ENCODE assay signal across 13 cellular contexts in genomic region chr11:11296434-11296833, GRCh38.
"Had no signal": no experiment of that assay in that cellular context is flagged by ENCODE, and none has a peak within 500 bp of the region (broad histone marks: within the 10 kb centered on the region; RNA-seq: fewer than 3 reads in every experiment).

No MANE protein-coding gene starts in this region.

- ATAC-seq: activated CD4-positive, CD25-positive, alpha-beta regulatory T cell treated with anti-CD3 and anti-CD28 coated beads, Interleukin-2, amount 50 U/mL, for 24 hours had no signal

- DNase-seq: activated effector memory CD4-positive, alpha-beta T cell treated with Interleukin-2 at 50 U/mL for 16 hours; activated T-cell treated with anti-CD3 and anti-CD28 coated beads, Interleukin-2, amount 50 U/mL, for 1 hour; amygdala; cerebellar nuclear complex; dermis blood vessel endothelial cell; erythroblast; hypothalamus; kidney glomerular epithelial cell; naive B cell; retina; stimulated activated CD4-positive, alpha-beta T cell treated with anti-CD3 and anti-CD28 coated beads, Interleukin-4, amount 100 ng/mL, for 4 hours; stomach had no signal
